In genomic region chr22:38230108-38230825, GRCh38 we compare ENCODE assay signal across 8 cellular contexts. TPM values are rescaled to one million over a fixed set of nuclear protein-coding genes. Genes with fewer than 3 reads are reported as not detected.
DNase-seq lines count a peak whose midpoint lies in the region; ATAC-seq, FAIRE-seq and TF ChIP-seq lines count a peak whose summit lies in the region.

No MANE protein-coding gene starts in this region.

- no peaks in the 10 kb centered on the region for H3K27me3 ChIP-seq in colonic mucosa
- no peaks in the 10 kb centered on the region for H3K27me3 ChIP-seq in lower lobe of right lung (ENCODE audit: low read depth)

- H3K36me3 ChIP-seq in colonic mucosa: peaks cover 7% of the 10 kb centered on the region
- H3K36me3 ChIP-seq in lower lobe of right lung: peaks cover 75% of the 10 kb centered on the region

- ATAC-seq in A549: peak in 1 of 2 experiments; percentile 27; a peak in 3 of 6 replicates
- ATAC-seq in lower lobe of right lung: peak in 1 of 2 donors; percentile 72
- no peak for ATAC-seq in HG02981 (IDR thresholded peaks at IDR 0.05; ENCODE audit: unreplicated experiment)
- no peak for ATAC-seq in HG03025 (IDR thresholded peaks at IDR 0.05; ENCODE audit: low FRiP score, unreplicated experiment)

- peak overlapping the region in 1 of 2 donors; percentile 53 for H3K9ac ChIP-seq in colonic mucosa (ENCODE audit: low read depth in 2 of 2, low read length in 2 of 2)

- H3K27ac ChIP-seq in A549: peak overlapping the region; percentile 63 to 69; a peak in 5 of 6 replicates
- peak overlapping the region; percentile 50 for H3K27ac ChIP-seq in colonic mucosa
- peak overlapping the region; percentile 70 for H3K27ac ChIP-seq in lower lobe of right lung

- POLR2A ChIA-PET in A549 (lab: Yijun Ruan, JAX): no interaction called here

- TF ChIP-seq CTCF in A549 (IDR thresholded peaks at IDR 0.05): no peak; the same call in 2 of the 3 replicates
- TF ChIP-seq CTCF in GM13976 (IDR thresholded peaks at IDR 0.05; ENCODE audit: borderline replicate concordance, control extremely low read depth, extremely low read depth, insufficient read depth, missing control alignments): peak; percentile 35
- TF ChIP-seq CTCF in colonic mucosa (IDR thresholded peaks at IDR 0.05): peak; percentile 52
- TF ChIP-seq CTCF in lower lobe of right lung (IDR thresholded peaks at IDR 0.05): peak; percentile 52

- peak in 1 of 2 experiments; percentile 41; a peak in 2 of 5 replicates for TF ChIP-seq RAD21 in A549 (conservative IDR thresholded peaks at IDR 0.05 in 1 of 2, IDR thresholded peaks at IDR 0.05 in 1 of 2)

- CTCF ChIA-PET in A549 (lab: Yijun Ruan, JAX): interaction anchor here (0.6 to 2.0 kb wide), 10 partner anchors 9 to 178 kb away, joined by 3 to 5 read pairs (median 4); partner anchors contain the start of gene MAFF

- 67% methylated on average over 7 of the region's 15 CpGs for WGBS in A549 (ENCODE audit: missing lambda C conversion rate)

- intact Hi-C loops in colonic mucosa (cut with DNase I) (loop anchor here (5.0 to 10.0 kb wide), 2 partner anchors 115 to 178 kb away; partner anchors contain the start of gene BAIAP2L2), lower lobe of right lung (cut with DNase I) (no loop called here)

- H3K4me2 ChIP-seq in A549: no peak overlapping the region

- H3K9me3 ChIP-seq in A549 (no peaks in the 10 kb centered on the region), colonic mucosa (no peaks in the 10 kb centered on the region), lower lobe of right lung (no peaks in the 10 kb centered on the region)

- in situ Hi-C loops in GM13976 (cut with MboI; ENCODE audit: low sequenced_read_pairs, unreplicated experiment): no loop called here

- peak in 1 of 2 experiments; percentile 60 for DNase-seq in A549 (ENCODE audit: low read depth in 1 of 2, low spot score in 1 of 2)
- DNase-seq in GM13976 (ENCODE audit: low spot score): peak; percentile 79
- DNase-seq in SW480 (ENCODE audit: low spot score): peak; percentile 82
- peak; percentile 85 for DNase-seq in colonic mucosa
- peak; percentile 77 for DNase-seq in lower lobe of right lung
- no peak for DNase-seq in NCI-H446 treated with DMSO at 0.1 percent for 48 hours (lab: John Stamatoyannopoulos, UW)

- H3K4me1 ChIP-seq in A549: peaks cover 36% of the 10 kb centered on the region
- peaks cover 18% of the 10 kb centered on the region for H3K4me1 ChIP-seq in colonic mucosa
- H3K4me1 ChIP-seq in lower lobe of right lung: peaks cover 33% of the 10 kb centered on the region

- TF ChIP-seq POLR2A in A549 (IDR thresholded peaks at IDR 0.05; ENCODE audit: low read length): no peak

- FAIRE-seq in A549 (lab: Jason Lieb, UNC): no peak

- H3K4me3 ChIP-seq in A549: no peak overlapping the region
- H3K4me3 ChIP-seq in colonic mucosa: no peak overlapping the region
- no peak overlapping the region for H3K4me3 ChIP-seq in lower lobe of right lung

- TF ChIP-seq EP300 in A549 (IDR thresholded peaks at IDR 0.05): no peak

TF ChIP-seq in A549, 52 proteins besides CTCF, POLR2A, EP300 and RAD21:
- TF ChIP-seq JUN (IDR thresholded peaks at IDR 0.05) (no peak), TP53 (CRISPR knock-in tag; IDR thresholded peaks at IDR 0.05) (no peak), JUNB (IDR thresholded peaks at IDR 0.05) (no peak), NR3C1 (IDR thresholded peaks at IDR 0.05) (no peak)

RNA-seq across cellular contexts. Expression of gene MAFF, which starts 28.5 kb away (rescaled TPM):
- 3.5 and 4.0 TPM in 2 replicates for polyA plus RNA-seq in A549 (2011; rRNA removed)
- 7.5 and 9.6 TPM in 2 replicates for polyA plus RNA-seq in A549 (2012; cell fraction: cytosol; rRNA removed)
- polyA plus RNA-seq in A549 (2012; cell fraction: nucleus; rRNA removed): 16.8 and 17.1 TPM in 2 replicates
- polyA plus RNA-seq in A549 (2017; fragmentation: RNase III; extraction: RNeasy Plus Mini Kit Qiagen cat#74134 plus additional on column Dnase treatment): 3.1 to 3.9 TPM (median 3.2 TPM) in 3 replicates
- 2.1 and 3.6 TPM in 2 replicates for polyA minus RNA-seq in A549 (2011; rRNA and poly(A)+ RNA removed)
- total RNA-seq in colonic mucosa: 10 to 100 TPM in 1 of 2 donors, 1 to 10 TPM in 1; 5.2 to 41.7 TPM
- 41.3 TPM for total RNA-seq in lower lobe of right lung

RNA-seq across cellular contexts. Expression of gene TMEM184B, which starts 42.5 kb away (rescaled TPM):
- polyA plus RNA-seq in A549 (2011; rRNA removed) (22.2 and 22.7 TPM in 2 replicates), A549 (2017; fragmentation: RNase III; extraction: RNeasy Plus Mini Kit Qiagen cat#74134 plus additional on column Dnase treatment) (33.2 to 36.8 TPM (median 36.6 TPM) in 3 replicates)
- 29.0 and 43.9 TPM in 2 replicates for polyA plus RNA-seq in A549 (2012; cell fraction: cytosol; rRNA removed)
- 46.3 and 64.3 TPM in 2 replicates for polyA plus RNA-seq in A549 (2012; cell fraction: nucleus; rRNA removed)
- polyA minus RNA-seq in A549 (2011; rRNA and poly(A)+ RNA removed): 20.2 and 32.7 TPM in 2 replicates
- total RNA-seq in colonic mucosa (10 to 100 TPM; 58.8 to 61.6 TPM), lower lobe of right lung (77.7 TPM)

RNA-seq across cellular contexts. Expression of gene PLA2G6, which starts 48.6 kb away (rescaled TPM):
- polyA plus RNA-seq in A549 (2011; rRNA removed) (7.4 and 10.7 TPM in 2 replicates), A549 (2017; fragmentation: RNase III; extraction: RNeasy Plus Mini Kit Qiagen cat#74134 plus additional on column Dnase treatment) (5.5 to 7.8 TPM (median 7.6 TPM) in 3 replicates)
- polyA plus RNA-seq in A549 (2012; cell fraction: cytosol; rRNA removed): 6.2 and 9.3 TPM in 2 replicates
- 60.0 and 83.9 TPM in 2 replicates for polyA plus RNA-seq in A549 (2012; cell fraction: nucleus; rRNA removed)
- polyA minus RNA-seq in A549 (2011; rRNA and poly(A)+ RNA removed): 16.1 and 26.2 TPM in 2 replicates
- total RNA-seq in colonic mucosa (10 to 100 TPM; 24.1 to 38.5 TPM), lower lobe of right lung (60.8 TPM)
